Comparison of ENCODE assay signal across 21 cellular contexts in genomic region chr19:17043744-17044143, GRCh38. TPM values are rescaled to one million over a fixed set of nuclear protein-coding genes. Genes with fewer than 3 reads are reported as not detected.
DNase-seq lines count a peak whose midpoint lies in the region; ATAC-seq and TF ChIP-seq lines count a peak whose summit lies in the region.
"Had no signal": no experiment of that assay in that cellular context is flagged by ENCODE, and none has a peak within 500 bp of the region (broad histone marks: within the 10 kb centered on the region; RNA-seq: fewer than 3 reads in every experiment).

No MANE protein-coding gene starts in this region.

- CTCF ChIA-PET in HEK293 (lab: Yijun Ruan, JAX), result interaction anchor here (0.5 to 1.4 kb wide), 2 partner anchors 9 to 362 kb away, joined by 3 to 6 read pairs; partner anchors contain the start of gene BST2

- peaks cover 16% of the 10 kb centered on the region for H3K27me3 Mint-ChIP-seq in neural progenitor cell (ENCODE audit: insufficient read depth, low read depth)

- H3K36me3 ChIP-seq in HEK293 (ENCODE audit: control insufficient read depth in 2 of 2, insufficient read depth in 1 of 2, low read length in 2 of 2), result peaks cover 0 to 5% of the 10 kb centered on the region in 2 experiments; a peak in 1 of 3 replicates
- H3K36me3 ChIP-seq in neural progenitor cell, result no peaks in the 10 kb centered on the region
- H3K36me3 ChIP-seq in osteoblast (ENCODE audit: insufficient read depth, low read length), result no peaks in the 10 kb centered on the region
- H3K36me3 ChIP-seq: BE2C had no signal

- H3K9ac ChIP-seq in neural progenitor cell, result no peak overlapping the region
- H3K9ac ChIP-seq: BLaER1 had no signal

- H3K9me3 ChIP-seq in HEK293 (ENCODE audit: control insufficient read depth, insufficient read depth, low read depth, low read length), result no peaks in the 10 kb centered on the region
- H3K9me3 ChIP-seq in neural progenitor cell (ENCODE audit: low read depth), result no peaks in the 10 kb centered on the region
- no peaks in the 10 kb centered on the region for H3K9me3 ChIP-seq in osteoblast (ENCODE audit: low read depth, low read length)
- H3K9me3 ChIP-seq: BE2C, BLaER1, Caco-2 had no signal

- H3K4me2 ChIP-seq in neural progenitor cell (peak overlapping the region; percentile 65), osteoblast (ENCODE audit: insufficient read depth, low read length) (no peak overlapping the region)
- H3K4me2 ChIP-seq: BLaER1 had no signal

- no peak overlapping the region for H3K4me3 Mint-ChIP-seq in neural progenitor cell
- H3K4me3 Mint-ChIP-seq: CD4-positive, alpha-beta memory T cell; CD4-positive, CD25-positive, alpha-beta regulatory T cell; CD8-positive, alpha-beta memory T cell had no signal

- H2AFZ ChIP-seq in neural progenitor cell (replicated peaks), result no peak overlapping the region
- H2AFZ ChIP-seq in osteoblast (ENCODE audit: low read length), result no peak overlapping the region

- H3K4me3 ChIP-seq in HEK293 (ENCODE audit: low read depth, low read length) (no peak overlapping the region), neural progenitor cell (no peak overlapping the region), osteoblast (ENCODE audit: insufficient read depth, low read length) (no peak overlapping the region)
- H3K4me3 ChIP-seq: BLaER1 had no signal

- no peaks in the 10 kb centered on the region for H3K79me2 ChIP-seq in neural progenitor cell (ENCODE audit: low read depth)
- H3K79me2 ChIP-seq in osteoblast (ENCODE audit: insufficient read depth, low read length), result no peaks in the 10 kb centered on the region

- POLR2A ChIA-PET in HEK293 (lab: Yijun Ruan, JAX), result no interaction called here

- H4K20me1 ChIP-seq in neural progenitor cell (ENCODE audit: low read depth) (no peaks in the 10 kb centered on the region), osteoblast (ENCODE audit: insufficient read depth, low read length) (no peaks in the 10 kb centered on the region)
- H4K20me1 ChIP-seq: BLaER1 had no signal

- H3K4me1 ChIP-seq in HEK293 (ENCODE audit: control insufficient read depth, insufficient read depth, low read length) (no peaks in the 10 kb centered on the region), neural progenitor cell (peaks cover 37% of the 10 kb centered on the region), osteoblast (ENCODE audit: insufficient read depth, low read length) (no peaks in the 10 kb centered on the region)
- H3K4me1 ChIP-seq: BE2C, Caco-2 had no signal

- no peaks in the 10 kb centered on the region for H3K9me3 Mint-ChIP-seq in neural progenitor cell
- H3K9me3 Mint-ChIP-seq: CD4-positive, alpha-beta memory T cell; CD4-positive, CD25-positive, alpha-beta regulatory T cell; CD8-positive, alpha-beta memory T cell had no signal

- H3K4me1 Mint-ChIP-seq in neural progenitor cell, result peaks cover 28% of the 10 kb centered on the region
- H3K4me1 Mint-ChIP-seq: CD14-positive monocyte; CD4-positive, alpha-beta memory T cell; CD4-positive, CD25-positive, alpha-beta regulatory T cell; CD8-positive, alpha-beta memory T cell had no signal

- TF ChIP-seq CTCF in HEK293 (tag by site-specific recombination; IDR thresholded peaks at IDR 0.05), result no peak
- TF ChIP-seq CTCF in neural progenitor cell (IDR thresholded peaks at IDR 0.05), result no peak
- TF ChIP-seq CTCF in osteoblast (IDR thresholded peaks at IDR 0.05; ENCODE audit: extremely low read depth, low read depth, low read length), result no peak

- DNase-seq in neural progenitor cell (ENCODE audit: low spot score), result peak; percentile 79
- DNase-seq in osteoblast (ENCODE audit: insufficient read length, low spot score, missing footprints), result peak; percentile 27
- DNase-seq in retina, result peak; percentile 70
- no peak for DNase-seq in stimulated activated naive CD8-positive, alpha-beta T cell treated with anti-CD3 and anti-CD28 coated beads, Interleukin-15, Interleukin-2, amounts not matched to agents 100 U/mL and 50 U/mL, for 24 hours
- DNase-seq in glomerular visceral epithelial cell (ENCODE audit: extremely low spot score), result no peak
- no peak for DNase-seq in COLO668 (lab: John Stamatoyannopoulos, UW; ENCODE audit: unreplicated experiment)
- DNase-seq in SIG-M5 (lab: John Stamatoyannopoulos, UW), result no peak
- DNase-seq: 8988T; ACHN; BE2C; C1 segment of cervical spinal cord; Caco-2; Calu3; CD4-positive, alpha-beta memory T cell; CD4-positive, CD25-positive, alpha-beta regulatory T cell; CD8-positive, alpha-beta memory T cell; DMS79 treated with DMSO at 0.1 percent for 48 hours; GF-D8 had no signal

- H3K36me3 Mint-ChIP-seq in neural progenitor cell, result peaks cover 2% of the 10 kb centered on the region
- H3K36me3 Mint-ChIP-seq: CD4-positive, CD25-positive, alpha-beta regulatory T cell had no signal

- H3K27ac ChIP-seq in HEK293 (ENCODE audit: extremely low read depth, low read depth, low read length), result no peak overlapping the region
- H3K27ac ChIP-seq in neural progenitor cell, result peak overlapping the region; percentile 54
- no peak overlapping the region for H3K27ac ChIP-seq in osteoblast (ENCODE audit: low read depth, low read length)
- H3K27ac ChIP-seq: BLaER1 had no signal

- H3K27me3 ChIP-seq in neural progenitor cell (no peaks in the 10 kb centered on the region), osteoblast (ENCODE audit: insufficient read depth, low read length) (peaks cover 11% of the 10 kb centered on the region)
- H3K27me3 ChIP-seq: BLaER1 had no signal

- no peak overlapping the region for H3K27ac Mint-ChIP-seq in neural progenitor cell

- no peak for ATAC-seq in stimulated activated naive CD8-positive, alpha-beta T cell treated with anti-CD3 and anti-CD28 coated beads, Interleukin-15, Interleukin-2, amounts not matched to agents 100 U/mL and 50 U/mL, for 24 hours

- peaks cover 47% of the 10 kb centered on the region for H3F3A ChIP-seq in neural progenitor cell (ENCODE audit: low read depth)

TF ChIP-seq in HEK293, 187 proteins besides CTCF, POLR2A, EP300 and RAD21:
- no peak for TF ChIP-seq ZSCAN5A (tag by site-specific recombination; IDR thresholded peaks at IDR 0.05)
- TF ChIP-seq ZIC2 (tag by site-specific recombination; IDR thresholded peaks at IDR 0.05), result peak; percentile 97

RNA-seq across cellular contexts. Expression of gene CPAMD8, which starts 17.1 kb away (rescaled TPM):
- total RNA-seq in neural progenitor cell (ENCODE audit: low replicate concordance) (16.3 and 36.8 TPM in 2 replicates), osteoblast (0.29 and 0.36 TPM in 2 replicates)

RNA-seq across cellular contexts. Expression of gene HAUS8, which starts 31.5 kb away (rescaled TPM):
- total RNA-seq in neural progenitor cell (ENCODE audit: low replicate concordance), result 15.6 and 16.3 TPM in 2 replicates
- 1.8 and 2.1 TPM in 2 replicates for total RNA-seq in osteoblast

RNA-seq across cellular contexts. Expression of gene MYO9B, which starts 31.8 kb away (rescaled TPM):
- total RNA-seq in neural progenitor cell (ENCODE audit: low replicate concordance) (38.5 and 42.2 TPM in 2 replicates), osteoblast (86.9 and 96.6 TPM in 2 replicates)

Comparison
In these comparisons a context has a peak if more than half of its experiments do, and no peak if none do; other contexts are left out.
1. DNase-seq: peak in neural progenitor cell (single experiment), osteoblast (single experiment) and retina (single experiment); none in stimulated activated naive CD8-positive, alpha-beta T cell treated with anti-CD3 and anti-CD28 coated beads, Interleukin-15, Interleukin-2, amounts not matched to agents 100 U/mL and 50 U/mL, for 24 hours (single experiment), glomerular visceral epithelial cell (single experiment), COLO668 (single experiment) and SIG-M5 (single experiment).
2. RNA of gene CPAMD8, which starts 17.1 kb away (total RNA-seq): 16.3 to 36.8 TPM in neural progenitor cell; 0.29 to 0.36 TPM in osteoblast; every median in the first group is over 10 times any median in the second.